Comparison of ENCODE assay signal across 17 cellular contexts in the genomic region with DNA sequence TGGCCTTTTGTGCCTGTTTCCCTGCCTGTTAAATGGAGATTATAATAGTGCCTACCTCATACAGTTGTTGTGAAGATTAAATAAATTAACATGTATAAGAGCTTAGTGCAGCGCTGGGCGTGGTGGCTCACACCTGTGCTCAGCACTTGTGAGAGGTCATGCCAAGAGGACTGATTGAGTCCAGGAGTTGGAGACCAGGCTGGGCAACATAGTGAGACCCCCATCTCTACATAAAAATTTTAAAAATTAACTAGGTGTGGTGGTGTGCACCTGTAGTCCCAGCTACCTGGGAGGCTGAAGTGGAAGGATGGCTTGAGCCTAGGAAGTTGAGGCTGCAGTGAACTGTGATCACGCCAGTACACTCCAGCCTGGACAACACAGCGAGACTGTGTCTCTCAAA.
"Had no signal": no experiment of that assay in that cellular context is flagged by ENCODE, and none has a peak within 500 bp of the region (broad histone marks: within the 10 kb centered on the region; RNA-seq: fewer than 3 reads in every experiment).

No MANE protein-coding gene starts in this region.

- H3K36me3 ChIP-seq: gastrocnemius medialis, ovary, suprapubic skin, tibial nerve had no signal

- H3K4me3 ChIP-seq: gastrocnemius medialis, ovary, psoas muscle, suprapubic skin, tibial nerve had no signal

- H3K4me1 ChIP-seq: psoas muscle had no signal

- H3K9me3 Mint-ChIP-seq: activated naive CD4-positive, alpha-beta T cell treated with anti-CD3 and anti-CD28 coated beads, Interleukin-2, amount 50 U/mL, for 72 hours; naive thymus-derived CD8-positive, alpha-beta T cell had no signal

- ATAC-seq: activated CD8-positive, alpha-beta memory T cell treated with anti-CD3 and anti-CD28 coated beads, Interleukin-2, amount 10 ng/mL, durations not matched to agents 7 days and 5 days; activated CD8-positive, alpha-beta T cell treated with anti-CD3 and anti-CD28 coated beads, Interleukin-2, amount 10 ng/mL, durations not matched to agents 7 days and 5 days; activated naive CD4-positive, alpha-beta T cell treated with anti-CD3 and anti-CD28 coated beads, Interleukin-2, amount 50 U/mL, for 72 hours; gastrocnemius medialis; naive thymus-derived CD8-positive, alpha-beta T cell; T-helper 17 cell had no signal

- H3K4me3 Mint-ChIP-seq: activated CD8-positive, alpha-beta memory T cell treated with anti-CD3 and anti-CD28 coated beads, Interleukin-2, amount 10 ng/mL, durations not matched to agents 7 days and 5 days; activated CD8-positive, alpha-beta T cell treated with anti-CD3 and anti-CD28 coated beads, Interleukin-2, amount 10 ng/mL, durations not matched to agents 7 days and 5 days; naive thymus-derived CD8-positive, alpha-beta T cell; T-helper 17 cell had no signal

- FAIRE-seq: colon had no signal

- DNase-seq: activated CD8-positive, alpha-beta memory T cell treated with anti-CD3 and anti-CD28 coated beads, Interleukin-2, amount 10 ng/mL, durations not matched to agents 7 days and 5 days; activated CD8-positive, alpha-beta T cell treated with anti-CD3 and anti-CD28 coated beads, Interleukin-2, amount 10 ng/mL, durations not matched to agents 7 days and 5 days; activated naive CD4-positive, alpha-beta T cell; activated T-cell treated with anti-CD3 and anti-CD28 coated beads, Interleukin-2, amount 50 U/mL, for 48 hours; effector CD8-positive, alpha-beta T cell; gastrocnemius medialis; mammary epithelial cell; naive thymus-derived CD8-positive, alpha-beta T cell; stimulated activated naive CD4-positive, alpha-beta T cell; T-helper 17 cell; T1000 had no signal

- H3K27ac ChIP-seq: gastrocnemius medialis, ovary, psoas muscle, suprapubic skin, tibial nerve had no signal

- H3K4me1 Mint-ChIP-seq: activated CD8-positive, alpha-beta memory T cell treated with anti-CD3 and anti-CD28 coated beads, Interleukin-2, amount 10 ng/mL, durations not matched to agents 7 days and 5 days had no signal

- H3K36me3 Mint-ChIP-seq: activated CD8-positive, alpha-beta memory T cell treated with anti-CD3 and anti-CD28 coated beads, Interleukin-2, amount 10 ng/mL, durations not matched to agents 7 days and 5 days; activated naive CD4-positive, alpha-beta T cell treated with anti-CD3 and anti-CD28 coated beads, Interleukin-2, amount 50 U/mL, for 72 hours; naive thymus-derived CD8-positive, alpha-beta T cell had no signal

- H3K27me3 ChIP-seq: ovary had no signal

- H3K9me3 ChIP-seq: gastrocnemius medialis, ovary, psoas muscle, suprapubic skin, tibial nerve had no signal

- H3K27ac Mint-ChIP-seq: activated CD8-positive, alpha-beta memory T cell treated with anti-CD3 and anti-CD28 coated beads, Interleukin-2, amount 10 ng/mL, durations not matched to agents 7 days and 5 days; activated CD8-positive, alpha-beta T cell treated with anti-CD3 and anti-CD28 coated beads, Interleukin-2, amount 10 ng/mL, durations not matched to agents 7 days and 5 days; activated naive CD4-positive, alpha-beta T cell treated with anti-CD3 and anti-CD28 coated beads, Interleukin-2, amount 50 U/mL, for 72 hours; T-helper 17 cell had no signal
